Comparison of ENCODE assay signal across 9 cellular contexts in the genomic region with DNA sequence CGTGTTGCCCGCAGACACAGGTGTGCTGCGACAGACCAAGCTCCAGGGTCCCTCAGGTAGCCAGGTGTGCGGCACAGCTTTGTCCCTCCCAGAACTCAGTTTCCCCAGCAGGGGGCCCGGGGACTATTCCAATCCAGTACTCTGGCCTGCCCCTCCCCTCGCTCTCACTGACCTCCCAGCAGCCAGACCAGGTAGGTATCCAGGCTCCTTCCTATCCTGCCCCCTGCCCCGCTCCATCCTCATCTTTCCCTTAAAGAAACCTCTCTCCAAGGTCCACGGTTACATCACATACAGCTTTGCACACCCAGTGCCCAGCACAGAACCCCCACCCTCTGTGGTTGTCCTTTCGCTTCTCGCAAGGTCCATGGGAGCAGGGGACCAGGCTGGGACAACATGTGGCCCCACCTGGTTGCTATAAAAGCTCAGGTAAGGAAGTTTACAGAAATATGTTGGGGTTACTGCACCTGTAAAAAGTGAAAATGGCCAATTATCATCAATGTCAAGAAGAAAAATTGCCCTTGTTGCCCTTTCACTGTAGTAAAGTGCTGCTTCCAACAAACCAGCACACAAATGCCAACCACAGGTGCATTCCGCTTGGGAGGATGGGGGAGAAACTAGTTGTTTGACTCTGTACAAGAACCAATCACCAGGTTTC. TPM values are rescaled to one million over a fixed set of nuclear protein-coding genes. Genes with fewer than 3 reads are reported as not detected.
DNase-seq lines count a peak whose midpoint lies in the region; ATAC-seq and TF ChIP-seq lines count a peak whose summit lies in the region.
"Had no signal": no experiment of that assay in that cellular context is flagged by ENCODE, and none has a peak within 500 bp of the region (broad histone marks: within the 10 kb centered on the region; RNA-seq: fewer than 3 reads in every experiment).

No MANE protein-coding gene starts in this region.

- H3K27ac Mint-ChIP-seq in activated naive CD4-positive, alpha-beta T cell treated with anti-CD3 and anti-CD28 coated beads, Interleukin-2, amount 10 ng/mL, durations not matched to agents 7 days and 5 days = no peak overlapping the region

- no peaks in the 10 kb centered on the region for H4K20me1 ChIP-seq in hepatocyte (ENCODE audit: insufficient read depth, poor library complexity, severe bottlenecking)

- TF ChIP-seq CTCF in hepatocyte (IDR thresholded peaks at IDR 0.05; ENCODE audit: poor library complexity) (no peak), body of pancreas (IDR thresholded peaks at IDR 0.05) (no peak)

- H3K9me2 ChIP-seq in hepatocyte (replicated peaks; ENCODE audit: insufficient read depth) = no peaks in the 10 kb centered on the region

- H3K27ac ChIP-seq in SJSA1 (no peak overlapping the region), hepatocyte (no peak overlapping the region), body of pancreas (no peak overlapping the region)

- H3K4me3 ChIP-seq in SJSA1 = peak overlapping the region; percentile 43
- no peak overlapping the region for H3K4me3 ChIP-seq in hepatocyte
- H3K4me3 ChIP-seq in body of pancreas = no peak overlapping the region

- peak overlapping the region; percentile 81 for H3K4me3 Mint-ChIP-seq in activated naive CD4-positive, alpha-beta T cell treated with anti-CD3 and anti-CD28 coated beads, Interleukin-2, amount 10 ng/mL, durations not matched to agents 7 days and 5 days

- DNase-seq in activated naive CD4-positive, alpha-beta T cell treated with anti-CD3 and anti-CD28 coated beads, Interleukin-2, amount 10 ng/mL, durations not matched to agents 7 days and 5 days = no peak
- no peak for DNase-seq in activated naive CD4-positive, alpha-beta T cell (lab: John Stamatoyannopoulos, UW)
- no peak for DNase-seq in SJSA1 (ENCODE audit: low read depth in 1 of 2, low spot score in 2 of 2)
- no peak for DNase-seq in hepatocyte (ENCODE audit: low spot score)
- DNase-seq in superior temporal gyrus (ENCODE audit: extremely low spot score) = peak; percentile 4
- no peak for DNase-seq in body of pancreas
- DNase-seq in DMS114 treated with DMSO at 0.1 percent for 48 hours (lab: John Stamatoyannopoulos, UW; ENCODE audit: unreplicated experiment) = no peak

- peaks cover 18% of the 10 kb centered on the region for H3K4me1 ChIP-seq in SJSA1 (replicated peaks)
- no peaks in the 10 kb centered on the region for H3K4me1 ChIP-seq in hepatocyte (ENCODE audit: insufficient read depth)
- peaks cover 20% of the 10 kb centered on the region for H3K4me1 ChIP-seq in body of pancreas

- CTCF ChIA-PET in activated naive CD4-positive, alpha-beta T cell treated with anti-CD3 and anti-CD28 coated beads, Interleukin-2, amount 10 ng/mL, durations not matched to agents 7 days and 5 days (lab: Charles Lee) = interaction anchor here (0.7 to 9.8 kb wide), 10 partner anchors 8 to 258 kb away, joined by 3 to 145 read pairs (median 3); a partner anchor contains a TSS

- no peak for ATAC-seq in GM21619 (IDR thresholded peaks at IDR 0.05; ENCODE audit: unreplicated experiment)
- no peak for ATAC-seq in body of pancreas

- 26% methylated on average over 11 of the region's 11 CpGs for WGBS in hepatocyte (ENCODE audit: low lambda C conversion rate, missing lambda C conversion rate)
- WGBS in body of pancreas, 2 donors = 17 to 29% methylated on average over 7 to 11 of the region's 11 CpGs

- peak overlapping the region; percentile 99 for H3K4me2 ChIP-seq in hepatocyte

- H3K79me2 ChIP-seq in hepatocyte = no peaks in the 10 kb centered on the region

- peaks cover 16% of the 10 kb centered on the region; the same call in 1 of the 2 replicates for H3K27me3 ChIP-seq in SJSA1 (replicated peaks)
- no peaks in the 10 kb centered on the region for H3K27me3 ChIP-seq in hepatocyte
- no peaks in the 10 kb centered on the region for H3K27me3 ChIP-seq in body of pancreas

- TF ChIP-seq POLR2A in body of pancreas (IDR thresholded peaks at IDR 0.05) = no peak

- intact Hi-C loops in body of pancreas (cut with DNase I) = loop anchor here (10.0 kb wide), 1 partner anchor 250 kb away; no protein-coding TSS in a partner anchor

- H3K4me1 Mint-ChIP-seq in activated naive CD4-positive, alpha-beta T cell treated with anti-CD3 and anti-CD28 coated beads, Interleukin-2, amount 10 ng/mL, durations not matched to agents 7 days and 5 days = peaks cover 30% of the 10 kb centered on the region

- H3K36me3 Mint-ChIP-seq in activated naive CD4-positive, alpha-beta T cell treated with anti-CD3 and anti-CD28 coated beads, Interleukin-2, amount 10 ng/mL, durations not matched to agents 7 days and 5 days = no peaks in the 10 kb centered on the region

- no peaks in the 10 kb centered on the region for H3K36me3 ChIP-seq in SJSA1
- H3K36me3 ChIP-seq in hepatocyte (replicated peaks; ENCODE audit: insufficient read depth, low read depth) = no peaks in the 10 kb centered on the region
- H3K36me3 ChIP-seq in body of pancreas (replicated peaks in 1 of 2; ENCODE audit: insufficient read depth in 1 of 2, low read depth in 2 of 2) = no peaks in the 10 kb centered on the region

- H3K9me3 Mint-ChIP-seq in activated naive CD4-positive, alpha-beta T cell treated with anti-CD3 and anti-CD28 coated beads, Interleukin-2, amount 10 ng/mL, durations not matched to agents 7 days and 5 days = no peaks in the 10 kb centered on the region

- no peak overlapping the region for H2AFZ ChIP-seq in hepatocyte

- peaks cover 36% of the 10 kb centered on the region for H3K27me3 Mint-ChIP-seq in activated naive CD4-positive, alpha-beta T cell treated with anti-CD3 and anti-CD28 coated beads, Interleukin-2, amount 10 ng/mL, durations not matched to agents 7 days and 5 days

- H3K9me3 ChIP-seq in SJSA1 (replicated peaks) (no peaks in the 10 kb centered on the region), hepatocyte (ENCODE audit: low read depth) (no peaks in the 10 kb centered on the region), body of pancreas (no peaks in the 10 kb centered on the region)

RNA-seq across cellular contexts. Expression of a gene that starts 7.3 kb away (rescaled TPM):
- total RNA-seq in SJSA1 (2014; rRNA removed; shearing (Covaris generic)) = 1.3 and 2.2 TPM in 2 replicates
- total RNA-seq in hepatocyte (0.80 and 2.4 TPM in 2 replicates), body of pancreas (under 1 TPM; 0.26 to 0.99 TPM)
- polyA plus RNA-seq in hepatocyte = 1.5 and 2.6 TPM in 2 replicates
- total RNA-seq: T-helper 2 cell treated with Interferon-gamma antibody and Interleukin-4, amounts not matched to agents 100 ng/mL and 5 ng/mL, for 36 hours had no signal

RNA-seq across cellular contexts. Expression of a gene that starts 59.0 kb away (rescaled TPM):
- 5.2 and 5.4 TPM in 2 replicates for total RNA-seq in SJSA1 (2014; rRNA removed; shearing (Covaris generic))
- total RNA-seq in hepatocyte (9.5 and 12.0 TPM in 2 replicates), body of pancreas (under 1 TPM; 0.33 to 0.52 TPM)
- polyA plus RNA-seq in hepatocyte = 2.4 and 4.6 TPM in 2 replicates
